In the genomic region with DNA sequence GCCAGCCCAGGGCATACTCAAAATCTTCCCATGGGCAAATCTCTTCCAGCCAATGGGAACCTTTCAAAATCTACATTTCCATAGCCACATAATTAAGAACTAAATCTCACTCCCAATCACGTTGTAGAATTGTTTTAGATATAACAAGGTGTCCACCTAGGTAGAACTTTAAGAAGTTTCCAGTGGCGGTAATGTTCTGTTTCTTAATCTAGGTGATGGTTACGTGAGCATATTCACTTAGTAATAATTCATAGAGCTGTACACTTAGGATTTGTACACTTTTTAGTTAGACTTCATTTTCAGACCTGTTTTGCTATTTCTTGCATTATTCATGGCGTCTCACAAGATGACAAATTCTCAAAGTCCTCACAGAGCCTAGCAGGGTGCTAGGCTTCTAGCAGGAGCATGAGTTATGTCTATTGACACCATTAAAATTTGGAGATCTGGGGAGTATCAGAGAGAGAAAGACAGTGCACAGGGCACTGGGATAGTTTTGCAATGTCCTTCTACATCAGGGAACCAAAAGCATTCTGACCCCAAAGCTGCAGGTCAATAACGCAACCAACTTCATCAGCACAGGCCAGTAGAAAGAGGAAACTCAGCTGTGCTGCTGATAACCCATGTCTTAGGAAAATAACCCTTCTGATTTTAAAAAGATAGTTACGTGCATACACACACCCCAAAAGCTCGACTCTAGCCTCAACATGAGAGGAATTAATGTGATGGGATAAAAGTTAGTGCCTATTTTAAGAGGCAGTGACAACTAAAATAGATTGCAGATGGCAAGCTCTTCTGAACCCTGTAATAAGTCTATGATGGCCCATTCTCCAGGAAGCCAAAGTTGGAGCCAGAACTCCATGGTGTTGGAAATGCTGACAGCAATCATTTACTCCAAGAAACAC, we compare ENCODE assay signal across 13 cellular contexts.
DNase-seq lines count a peak whose midpoint lies in the region; ATAC-seq, FAIRE-seq and TF ChIP-seq lines count a peak whose summit lies in the region.
"Had no signal": no experiment of that assay in that cellular context is flagged by ENCODE, and none has a peak within 500 bp of the region (broad histone marks: within the 10 kb centered on the region; RNA-seq: fewer than 3 reads in every experiment).

No MANE protein-coding gene starts in this region.

- no peaks in the 10 kb centered on the region for H3K27me3 ChIP-seq in BLaER1 treated with 17β-estradiol and CSF1 and Interleukin-3, amounts not matched to agents 10 nM and 100 nM
- no peaks in the 10 kb centered on the region for H3K27me3 ChIP-seq in H1 (replicated peaks in 1 of 4; ENCODE audit: control insufficient read depth in 3 of 4, extremely low read depth in 1 of 4, insufficient read depth in 3 of 4, low read length in 3 of 4)
- peaks cover 3% of the 10 kb centered on the region for H3K27me3 ChIP-seq in neural progenitor cell
- H3K27me3 ChIP-seq in H7 (ENCODE audit: control insufficient read depth, insufficient read depth, low read length) = no peaks in the 10 kb centered on the region
- H3K27me3 ChIP-seq: hepatocyte had no signal

- peaks cover 9% of the 10 kb centered on the region for H3F3A ChIP-seq in neural progenitor cell (ENCODE audit: low read depth)

- H3K23ac ChIP-seq in H1 (ENCODE audit: insufficient read length) = no peak overlapping the region

- H3K18ac ChIP-seq in H1 (ENCODE audit: extremely low read depth, low read length) = peak overlapping the region; percentile 73; the same call in 1 of the 2 replicates

- POLR2A ChIA-PET in H1 (lab: Charles Lee; ENCODE audit: partially characterized antibody) = no interaction called here

- TF ChIP-seq POLR2A in NB4 (IDR thresholded peaks at IDR 0.05; ENCODE audit: extremely low read depth, insufficient read length) (no peak), H1 (IDR thresholded peaks at IDR 0.05; ENCODE audit: control extremely low read depth in 1 of 2, low read depth in 2 of 2, low read length in 2 of 2) (no peak)

- CTCF ChIA-PET in H1 (lab: Charles Lee; ENCODE audit: partially characterized antibody) = interaction anchor here (1.0 kb wide), 1 partner anchor 11 kb away, joined by 3 read pairs; no protein-coding TSS in a partner anchor

- TF ChIP-seq CTCF in NB4 (IDR thresholded peaks at IDR 0.05; ENCODE audit: low read depth, low read length) (no peak), H1 (IDR thresholded peaks at IDR 0.05; ENCODE audit: control extremely low read depth in 1 of 3, insufficient read depth in 1 of 3, low read depth in 1 of 3, low read length in 3 of 3) (no peak), neural progenitor cell (IDR thresholded peaks at IDR 0.05) (no peak)

- no peak for ATAC-seq in GM18861 (IDR thresholded peaks at IDR 0.05; ENCODE audit: unreplicated experiment)

- peak overlapping the region in 6 of 11 experiments; percentile 40 to 69 (median 56); a peak in 9 of 22 replicates for H3K27ac ChIP-seq in BLaER1 treated with 17β-estradiol and CSF1 and Interleukin-3, amounts not matched to agents 10 nM and 100 nM
- H3K27ac ChIP-seq in H1 (ENCODE audit: low read depth, low read length) (no peak overlapping the region), neural progenitor cell (no peak overlapping the region)
- H3K27ac ChIP-seq: hepatocyte had no signal

- H2BK5ac ChIP-seq in H1 (ENCODE audit: low read depth, low read length) = no peak overlapping the region

- H3K79me2 ChIP-seq in H1 (ENCODE audit: control insufficient read depth in 1 of 2, insufficient read depth in 2 of 2, low read length in 2 of 2) (no peaks in the 10 kb centered on the region), neural progenitor cell (ENCODE audit: low read depth) (no peaks in the 10 kb centered on the region)
- H3K79me2 ChIP-seq: hepatocyte had no signal

- no peak overlapping the region for H3K4me3 ChIP-seq in BLaER1 treated with 17β-estradiol and CSF1 and Interleukin-3, amounts not matched to agents 10 nM and 100 nM
- no peak overlapping the region for H3K4me3 ChIP-seq in NB4 (ENCODE audit: low read depth, low read length)
- no peak overlapping the region for H3K4me3 ChIP-seq in H1 (ENCODE audit: extremely low read depth in 1 of 4, insufficient read depth in 2 of 4, low read depth in 3 of 4, low read length in 4 of 4)
- H3K4me3 ChIP-seq in neural progenitor cell = no peak overlapping the region
- no peak overlapping the region for H3K4me3 ChIP-seq in H7 (ENCODE audit: insufficient read depth, low read depth, low read length)
- H3K4me3 ChIP-seq: hepatocyte had no signal

- H3K36me3 ChIP-seq in BLaER1 treated with 17β-estradiol and CSF1 and Interleukin-3, amounts not matched to agents 10 nM and 100 nM = no peaks in the 10 kb centered on the region
- H3K36me3 ChIP-seq in H1 (ENCODE audit: control insufficient read depth in 2 of 4, insufficient read depth in 4 of 4, low read length in 3 of 4) (no peaks in the 10 kb centered on the region; a peak in 1 of 8 replicates), neural progenitor cell (no peaks in the 10 kb centered on the region), H7 (replicated peaks; ENCODE audit: control insufficient read depth, insufficient read depth, low read length) (no peaks in the 10 kb centered on the region)

- peak; percentile 93 for DNase-seq in NB4 (ENCODE audit: low read depth)
- no peak for DNase-seq in H1 (ENCODE audit: low read depth in 1 of 2, low spot score in 2 of 2)
- no peak for DNase-seq in neural progenitor cell (ENCODE audit: low spot score)
- no peak for DNase-seq in H7
- no peak for DNase-seq in frontal cortex (ENCODE audit: low spot score in 2 of 2)
- no peak for DNase-seq in KG1 (lab: John Stamatoyannopoulos, UW)
- DNase-seq: dermis blood vessel endothelial cell; HFFc6; NCI-H1105 treated with DMSO at 0.1 percent for 48 hours; stimulated activated CD4-positive, alpha-beta T cell treated with anti-CD3 and anti-CD28 coated beads, Interleukin-12 subunit alpha, Interleukin-12 subunit beta, amount 100 ng/mL, for 4 hours had no signal

- no peak overlapping the region for H3K4ac ChIP-seq in H1 (replicated peaks; ENCODE audit: insufficient read length, low read depth, low read length)

- peak overlapping the region; percentile 69 to 86 (median 77); a peak in 19 of 22 replicates for H3K4me2 ChIP-seq in BLaER1 treated with 17β-estradiol and CSF1 and Interleukin-3, amounts not matched to agents 10 nM and 100 nM
- H3K4me2 ChIP-seq in H1 (ENCODE audit: insufficient read depth in 1 of 2, low read depth in 2 of 2, low read length in 2 of 2) (no peak overlapping the region), neural progenitor cell (no peak overlapping the region)
- H3K4me2 ChIP-seq: hepatocyte had no signal

- H3K4me1 ChIP-seq in BLaER1 treated with 17β-estradiol and CSF1 and Interleukin-3, amounts not matched to agents 10 nM and 100 nM = peaks cover 26 to 69% (median 37%) of the 10 kb centered on the region in 10 experiments
- H3K4me1 ChIP-seq in H1 (replicated peaks in 1 of 4; ENCODE audit: control insufficient read depth in 3 of 4, insufficient read depth in 4 of 4, low read length in 3 of 4) (peaks cover 5 to 14% (median 8%) of the 10 kb centered on the region in 4 experiments; a peak in 6 of 7 replicates), neural progenitor cell (peaks cover 14% of the 10 kb centered on the region)

- H2AK5ac ChIP-seq in H1 (ENCODE audit: low read depth, low read length) = no peak overlapping the region

- peaks cover 41% of the 10 kb centered on the region for H3K4me1 Mint-ChIP-seq in neural progenitor cell

- 88% methylated on average over 7 of the region's 7 CpGs; no CpG with 5 or more reads in 1 of the 2 experiments for WGBS in H1 (ENCODE audit: extremely low coverage in 1 of 2, insufficient coverage in 1 of 2, insufficient read length in 1 of 2, insufficient replicate concordance in 2 of 2, low coverage in 1 of 2, low lambda C conversion rate in 2 of 2, missing lambda C conversion rate in 1 of 2), 2 experiments

- H2BK120ac ChIP-seq in H1 (replicated peaks; ENCODE audit: low read depth, low read length) = no peak overlapping the region

- no peak overlapping the region for H2BK12ac ChIP-seq in H1 (ENCODE audit: low read depth, low read length)

- no peak overlapping the region for H4K8ac ChIP-seq in H1 (ENCODE audit: extremely low read depth, insufficient read depth, low read length)

- H4K91ac ChIP-seq in H1 (replicated peaks; ENCODE audit: insufficient read length, low read length) = no peak overlapping the region

- H3K36me3 Mint-ChIP-seq in neural progenitor cell = peaks cover 4% of the 10 kb centered on the region

- no peak overlapping the region for H2BK15ac ChIP-seq in H1 (ENCODE audit: low read length)

- peak overlapping the region; percentile 50 for H3K27ac Mint-ChIP-seq in neural progenitor cell

- no peaks in the 10 kb centered on the region for H3K23me2 ChIP-seq in H1 (ENCODE audit: low read depth, low read length)

- no peak overlapping the region for H2BK20ac ChIP-seq in H1 (ENCODE audit: low read length)

- no peaks in the 10 kb centered on the region for H4K20me1 ChIP-seq in BLaER1 treated with 17β-estradiol and CSF1 and Interleukin-3, amounts not matched to agents 10 nM and 100 nM
- no peaks in the 10 kb centered on the region for H4K20me1 ChIP-seq in H1 (replicated peaks in 1 of 2; ENCODE audit: control insufficient read depth in 1 of 2, insufficient read depth in 2 of 2, low read length in 2 of 2)
- H4K20me1 ChIP-seq in neural progenitor cell (ENCODE audit: low read depth) = no peaks in the 10 kb centered on the region

- H3K14ac ChIP-seq in H1 (ENCODE audit: insufficient read length) = no peak overlapping the region

- H4K5ac ChIP-seq in H1 (ENCODE audit: insufficient read length, low read depth, low read length) = no peak overlapping the region

- no peak for TF ChIP-seq EP300 in H1 (IDR thresholded peaks at IDR 0.05; ENCODE audit: borderline replicate concordance in 1 of 2, low read depth in 2 of 2, low read length in 2 of 2)

- no peak overlapping the region for H2AFZ ChIP-seq in H1 (ENCODE audit: low read length)
- H2AFZ ChIP-seq in neural progenitor cell (replicated peaks) = no peak overlapping the region
- H2AFZ ChIP-seq: hepatocyte had no signal

- no peak for TF ChIP-seq RAD21 in H1 (IDR thresholded peaks at IDR 0.05 in 1 of 2, conservative IDR thresholded peaks at IDR 0.05 in 1 of 2; ENCODE audit: low read depth in 2 of 2, low read length in 2 of 2)

- H3K9ac ChIP-seq in BLaER1 treated with 17β-estradiol and CSF1 and Interleukin-3, amounts not matched to agents 10 nM and 100 nM = peak overlapping the region in 1 of 11 experiments; percentile 50; a peak in 3 of 22 replicates
- no peak overlapping the region for H3K9ac ChIP-seq in H1 (replicated peaks in 1 of 4; ENCODE audit: extremely low read depth in 1 of 4, low read depth in 3 of 4, low read length in 3 of 4)
- no peak overlapping the region for H3K9ac ChIP-seq in neural progenitor cell

- H3K4me3 Mint-ChIP-seq in neural progenitor cell = peak overlapping the region; percentile 38
- H3K4me3 Mint-ChIP-seq: HFFc6 had no signal

- peaks cover 0 to 25% (median 14%) of the 10 kb centered on the region in 11 experiments; a peak in 15 of 22 replicates for H3K9me3 ChIP-seq in BLaER1 treated with 17β-estradiol and CSF1 and Interleukin-3, amounts not matched to agents 10 nM and 100 nM (replicated peaks in 1 of 11)
- H3K9me3 ChIP-seq in H1 (ENCODE audit: insufficient read depth in 2 of 2, low read depth in 1 of 2, low read length in 1 of 2) (no peaks in the 10 kb centered on the region; a peak in 1 of 4 replicates), neural progenitor cell (ENCODE audit: low read depth) (no peaks in the 10 kb centered on the region)

- peaks cover 24% of the 10 kb centered on the region for H3K27me3 Mint-ChIP-seq in neural progenitor cell (ENCODE audit: insufficient read depth, low read depth)

- H3K9me3 Mint-ChIP-seq in neural progenitor cell = peaks cover 2% of the 10 kb centered on the region
- H3K9me3 Mint-ChIP-seq: HFFc6 had no signal

- H3K56ac ChIP-seq in H1 (replicated peaks; ENCODE audit: insufficient read length, low read depth, low read length) = no peak overlapping the region

- no peak for FAIRE-seq in H1 (lab: Jason Lieb, UNC)
- no peak for FAIRE-seq in frontal cortex (lab: Jason Lieb, UNC)

- no peaks in the 10 kb centered on the region for H3K79me1 ChIP-seq in H1 (ENCODE audit: low read depth, low read length)

Comparison
In these comparisons a context has a peak if more than half of its experiments do, and no peak if none do; other contexts are left out.
1. H3K27ac ChIP-seq: peak in BLaER1 treated with 17β-estradiol and CSF1 and Interleukin-3, amounts not matched to agents 10 nM and 100 nM (6 of 11); none in H1 (single experiment) and neural progenitor cell (single experiment).
2. H3K4me2 ChIP-seq: peak in BLaER1 treated with 17β-estradiol and CSF1 and Interleukin-3, amounts not matched to agents 10 nM and 100 nM (11 of 11); none in H1 (0 of 2) and neural progenitor cell (single experiment).